ENCODE assay signal across 11 cellular contexts in genomic region chr22:38082986-38083710, GRCh38. TPM values are rescaled to one million over a fixed set of nuclear protein-coding genes. Genes with fewer than 3 reads are reported as not detected.
"Had no signal": no experiment of that assay in that cellular context is flagged by ENCODE, and none has a peak within 500 bp of the region (broad histone marks: within the 10 kb centered on the region; RNA-seq: fewer than 3 reads in every experiment).

No MANE protein-coding gene starts in this region.

- ATAC-seq: activated CD4-positive, CD25-positive, alpha-beta regulatory T cell treated with anti-CD3 and anti-CD28 coated beads, Interleukin-2, amount 50 U/mL, for 24 hours had no signal

- H3K27me3 ChIP-seq: ovary had no signal

- H3K27ac ChIP-seq: esophagus muscularis mucosa, ovary had no signal

- H3K36me3 ChIP-seq: ovary had no signal

- DNase-seq: activated naive CD4-positive, alpha-beta T cell treated with anti-CD3 and anti-CD28 coated beads, Interleukin-2, amount 10 ng/mL, durations not matched to agents 7 days and 5 days; dermis blood vessel endothelial cell; left colon; mammary epithelial cell had no signal

- H3K9me3 ChIP-seq: esophagus muscularis mucosa, ovary had no signal

- H3K4me3 ChIP-seq: ovary had no signal

RNA-seq across cellular contexts. Expression of gene SLC16A8, which starts 0.8 kb away (rescaled TPM):
- total RNA-seq: activated T-helper 2 cell treated with anti-CD3 and anti-CD28 coated beads, Interferon-gamma antibody, Interleukin-2, Interleukin-4, amounts not matched to agents 10 μg/mL and 5 μg/mL and 100 μg/mL, durations not matched to agents 14 hours and 24 hours and 36 hours; dermis blood vessel endothelial cell; fibroblast of villous mesenchyme; left colon; mammary epithelial cell; renal cortical epithelial cell had no signal
- polyA plus RNA-seq: mammary epithelial cell had no signal

RNA-seq across cellular contexts. Expression of gene BAIAP2L2, which starts 27.3 kb away (rescaled TPM):
- total RNA-seq: dermis blood vessel endothelial cell, skeletal muscle tissue had no signal
